Comparison of ENCODE assay signal across 8 cellular contexts in the genomic region with DNA sequence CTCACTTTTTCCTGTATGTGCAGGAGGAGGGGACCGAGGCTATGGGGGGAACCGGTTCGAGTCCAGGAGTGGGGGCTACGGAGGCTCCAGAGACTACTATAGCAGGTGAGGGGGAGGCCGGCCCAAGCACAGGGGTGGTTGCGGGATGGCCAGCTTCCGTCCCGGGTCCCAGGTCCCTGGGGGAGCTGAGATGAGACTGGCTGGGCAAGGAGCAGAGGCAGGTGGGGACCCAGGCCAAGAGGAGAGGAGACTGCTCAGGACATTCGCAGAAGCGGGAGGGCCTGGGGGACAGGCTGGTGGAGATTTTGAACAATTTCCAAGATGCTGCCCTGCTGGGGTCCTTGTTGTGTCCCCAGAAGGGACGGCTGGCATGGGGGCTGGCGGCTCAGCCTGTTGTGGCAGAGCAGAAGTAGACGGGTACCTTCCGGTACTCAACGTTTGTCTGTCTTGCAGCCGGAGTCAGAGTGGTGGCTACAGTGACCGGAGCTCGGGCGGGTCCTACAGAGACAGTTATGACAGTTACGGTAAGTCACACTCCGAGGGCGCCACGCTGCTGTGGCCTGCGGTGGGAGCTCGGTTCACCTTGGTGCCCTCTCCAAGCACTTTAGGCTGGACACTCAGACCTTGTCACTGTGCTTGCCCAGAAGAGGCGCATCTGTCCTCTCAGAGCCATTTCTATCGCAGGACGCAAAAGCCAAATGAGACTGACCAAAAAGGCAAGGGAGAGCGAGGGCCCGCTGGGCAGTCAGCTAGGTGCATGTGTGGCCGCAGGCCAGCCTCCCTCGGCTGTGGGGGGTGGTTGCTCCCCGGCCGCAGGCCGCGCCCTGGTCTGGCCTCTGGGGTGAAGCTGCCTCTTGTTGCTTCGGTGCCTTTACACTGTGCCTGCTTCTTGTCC. TPM values are rescaled to one million over a fixed set of nuclear protein-coding genes. Genes with fewer than 3 reads are reported as not detected.
DNase-seq lines count a peak whose midpoint lies in the region; ATAC-seq and TF ChIP-seq lines count a peak whose summit lies in the region.

No MANE protein-coding gene starts in this region.

- H3K9me3 ChIP-seq in mucosa of stomach (ENCODE audit: control insufficient read depth, low read length) = no peaks in the 10 kb centered on the region

- H3K36me3 ChIP-seq in mucosa of stomach (ENCODE audit: control insufficient read depth, insufficient read depth, low read length) = peaks cover 40% of the 10 kb centered on the region

- ATAC-seq in Right ventricle myocardium inferior (no peak), HG03520 (IDR thresholded peaks at IDR 0.05; ENCODE audit: unreplicated experiment) (no peak)

- in situ Hi-C loops in ACHN (cut with HindIII; ENCODE audit: low pct_ligation_motif_present, low pct_unique_long_range_greater_than_20kb, low sequenced_read_pairs) = no loop called here

- H3K4me3 ChIP-seq in mucosa of stomach (ENCODE audit: low read length) = peak overlapping the region; percentile 11

- peaks cover 8% of the 10 kb centered on the region for H3K27me3 Mint-ChIP-seq in brain

- DNase-seq in cardiac septum (ENCODE audit: low spot score) = peak; percentile 75
- no peak for DNase-seq in Right ventricle myocardium inferior (ENCODE audit: missing footprints)
- DNase-seq in NCI-H1694 treated with DMSO at 0.1 percent for 48 hours (lab: John Stamatoyannopoulos, UW) = no peak
- DNase-seq in ACHN = no peak
- DNase-seq in SKM-1 treated with dmso at 0.1 percent for 144 hours (lab: John Stamatoyannopoulos, UW; ENCODE audit: unreplicated experiment) = no peak

- H3K4me1 ChIP-seq in mucosa of stomach (ENCODE audit: control insufficient read depth, insufficient read depth, low read length) = peaks cover 82% of the 10 kb centered on the region

- peak overlapping the region; percentile 80 for H3K9ac ChIP-seq in mucosa of stomach (ENCODE audit: low read length)

- peak overlapping the region; percentile 84 to 94 (median 89) for H3K4me3 Mint-ChIP-seq in brain

- H3K27me3 ChIP-seq in mucosa of stomach (ENCODE audit: control insufficient read depth, insufficient read depth, low read length) = no peaks in the 10 kb centered on the region

- no peak for TF ChIP-seq CTCF in brain (conservative IDR thresholded peaks at IDR 0.05)

- H3K4me1 Mint-ChIP-seq in brain = peaks cover 72% of the 10 kb centered on the region

- peak overlapping the region; percentile 53 to 98 (median 93) for H3K27ac Mint-ChIP-seq in brain

- H3K9me3 Mint-ChIP-seq in brain = peaks cover 0 to 4% (median 0%) of the 10 kb centered on the region in 5 experiments

- peaks cover 43% of the 10 kb centered on the region for H3K36me3 Mint-ChIP-seq in brain

- intact Hi-C loops in cardiac septum (cut with DNase I) = loop anchor here (5.0 kb wide), 1 partner anchor 111 kb away; a partner anchor contains a TSS
- intact Hi-C loops in Right ventricle myocardium inferior (cut with DNase I) = no loop called here

RNA-seq across cellular contexts. Expression of a gene that starts 2.6 kb away (rescaled TPM):
- total RNA-seq in cardiac septum (318 TPM), Right ventricle myocardium inferior (219 TPM)
- 617 TPM for polyA plus RNA-seq in brain (ENCODE audit: insufficient read depth, low read depth, low replicate concordance)

RNA-seq across cellular contexts. Expression of a gene that starts 3.6 kb away (rescaled TPM):
- total RNA-seq in cardiac septum (20.0 TPM), Right ventricle myocardium inferior (13.1 TPM)
- polyA plus RNA-seq in brain (ENCODE audit: insufficient read depth, low read depth, low replicate concordance) = 60.8 TPM

RNA-seq across cellular contexts. Expression of a gene that starts 13.9 kb away (rescaled TPM):
- total RNA-seq in cardiac septum (not detected), Right ventricle myocardium inferior (not detected)
- 14.9 TPM for polyA plus RNA-seq in brain (ENCODE audit: insufficient read depth, low read depth, low replicate concordance)

RNA-seq across cellular contexts. Expression of a gene that starts 23.4 kb away (rescaled TPM):
- 97.5 TPM for total RNA-seq in cardiac septum
- total RNA-seq in Right ventricle myocardium inferior = 62.8 TPM
- polyA plus RNA-seq in brain (ENCODE audit: insufficient read depth, low read depth, low replicate concordance) = 79.7 TPM

RNA-seq across cellular contexts. Expression of a gene that starts 30.2 kb away (rescaled TPM):
- 486 TPM for total RNA-seq in cardiac septum
- total RNA-seq in Right ventricle myocardium inferior = 656 TPM
- 365 TPM for polyA plus RNA-seq in brain (ENCODE audit: insufficient read depth, low read depth, low replicate concordance)
